In genomic region chr4:105191621-105192210, GRCh38 we compare ENCODE assay signal across 8 cellular contexts. TPM values are rescaled to one million over a fixed set of nuclear protein-coding genes. Genes with fewer than 3 reads are reported as not detected.
DNase-seq lines count a peak whose midpoint lies in the region; ATAC-seq and TF ChIP-seq lines count a peak whose summit lies in the region.

No MANE protein-coding gene starts in this region.

- no peaks in the 10 kb centered on the region for H3K9me3 Mint-ChIP-seq in glutamatergic neuron (ENCODE audit: unreplicated experiment)

- intact Hi-C loops in tibial artery (cut with DNase I; ENCODE audit: low total_unique reads), result no loop called here

- H3K9me3 ChIP-seq in thoracic aorta (no peaks in the 10 kb centered on the region), tibial artery (no peaks in the 10 kb centered on the region)

- ATAC-seq in GM18499 (IDR thresholded peaks at IDR 0.05; ENCODE audit: insufficient read depth, unreplicated experiment), result peak; percentile 43
- ATAC-seq in GM21786 (IDR thresholded peaks at IDR 0.05; ENCODE audit: unreplicated experiment), result peak; percentile 54
- peak; percentile 65 for ATAC-seq in thoracic aorta (ENCODE audit: insufficient number of reproducible peaks, low FRiP score, low read depth)

- H3K4me3 ChIP-seq in epithelial cell of esophagus (ENCODE audit: low read length), result no peak overlapping the region
- peak overlapping the region; percentile 57 for H3K4me3 ChIP-seq in thoracic aorta
- no peak overlapping the region for H3K4me3 ChIP-seq in tibial artery

- H3K4me1 ChIP-seq in thoracic aorta (ENCODE audit: control insufficient read depth in 1 of 2, low read depth in 2 of 2) (peaks cover 31 to 50% of the 10 kb centered on the region in 2 donors), tibial artery (peaks cover 0 to 56% (median 3%) of the 10 kb centered on the region in 4 donors)

- H3K4me3 Mint-ChIP-seq in glutamatergic neuron (ENCODE audit: unreplicated experiment), result no peak overlapping the region

- no peak for TF ChIP-seq CTCF in epithelial cell of esophagus (IDR thresholded peaks at IDR 0.05; ENCODE audit: insufficient read depth, low read depth, low read length, missing control alignments)
- TF ChIP-seq CTCF in thoracic aorta (IDR thresholded peaks at IDR 0.05), result no peak
- TF ChIP-seq CTCF in glutamatergic neuron (IDR thresholded peaks at IDR 0.05; ENCODE audit: partially characterized antibody, unreplicated experiment), result no peak
- TF ChIP-seq CTCF in tibial artery (IDR thresholded peaks at IDR 0.05), result no peak

- H3K36me3 ChIP-seq in thoracic aorta (no peaks in the 10 kb centered on the region), tibial artery (no peaks in the 10 kb centered on the region)

- DNase-seq in NCI-H1436 (lab: John Stamatoyannopoulos, UW), result peak; percentile 22
- peak; percentile 67 for DNase-seq in epithelial cell of esophagus (ENCODE audit: low read depth)
- no peak for DNase-seq in thoracic aorta (ENCODE audit: low spot score)
- no peak for DNase-seq in glutamatergic neuron
- DNase-seq in tibial artery, result no peak
- DNase-seq in putamen (ENCODE audit: low spot score), result no peak

- H3K27ac ChIP-seq in thoracic aorta (peak overlapping the region in 1 of 2 donors; percentile 53), tibial artery (peak overlapping the region in 1 of 2 donors; percentile 29)

- no peaks in the 10 kb centered on the region for H3K36me3 Mint-ChIP-seq in glutamatergic neuron (ENCODE audit: unreplicated experiment)

- H3K27me3 ChIP-seq in thoracic aorta (replicated peaks; ENCODE audit: insufficient read depth) (no peaks in the 10 kb centered on the region), tibial artery (no peaks in the 10 kb centered on the region)

- peaks cover 2% of the 10 kb centered on the region for H3K27me3 Mint-ChIP-seq in glutamatergic neuron (ENCODE audit: unreplicated experiment)

- no peak overlapping the region for H3K27ac Mint-ChIP-seq in glutamatergic neuron (ENCODE audit: unreplicated experiment)

- H3K4me1 Mint-ChIP-seq in glutamatergic neuron (ENCODE audit: low read depth, unreplicated experiment), result peaks cover 6% of the 10 kb centered on the region

RNA-seq across cellular contexts. Expression of gene TET2, which starts 45.0 kb away (rescaled TPM):
- total RNA-seq in thoracic aorta (10 to 100 TPM; 23.6 to 31.7 TPM), glutamatergic neuron (ENCODE audit: unreplicated experiment) (37.4 TPM)

Comparison
In these comparisons a context has a peak if more than half of its experiments do, and no peak if none do; other contexts are left out.
1. DNase-seq: peak in NCI-H1436 (single experiment) and epithelial cell of esophagus (single experiment); none in thoracic aorta (single experiment), glutamatergic neuron (single experiment), tibial artery (0 of 2) and putamen (single experiment).
2. Peak in every context shown above with its lines, with median percentiles within 50 percentile points of each other: ATAC-seq.